ENCODE assay signal across 8 cellular contexts in the genomic region with DNA sequence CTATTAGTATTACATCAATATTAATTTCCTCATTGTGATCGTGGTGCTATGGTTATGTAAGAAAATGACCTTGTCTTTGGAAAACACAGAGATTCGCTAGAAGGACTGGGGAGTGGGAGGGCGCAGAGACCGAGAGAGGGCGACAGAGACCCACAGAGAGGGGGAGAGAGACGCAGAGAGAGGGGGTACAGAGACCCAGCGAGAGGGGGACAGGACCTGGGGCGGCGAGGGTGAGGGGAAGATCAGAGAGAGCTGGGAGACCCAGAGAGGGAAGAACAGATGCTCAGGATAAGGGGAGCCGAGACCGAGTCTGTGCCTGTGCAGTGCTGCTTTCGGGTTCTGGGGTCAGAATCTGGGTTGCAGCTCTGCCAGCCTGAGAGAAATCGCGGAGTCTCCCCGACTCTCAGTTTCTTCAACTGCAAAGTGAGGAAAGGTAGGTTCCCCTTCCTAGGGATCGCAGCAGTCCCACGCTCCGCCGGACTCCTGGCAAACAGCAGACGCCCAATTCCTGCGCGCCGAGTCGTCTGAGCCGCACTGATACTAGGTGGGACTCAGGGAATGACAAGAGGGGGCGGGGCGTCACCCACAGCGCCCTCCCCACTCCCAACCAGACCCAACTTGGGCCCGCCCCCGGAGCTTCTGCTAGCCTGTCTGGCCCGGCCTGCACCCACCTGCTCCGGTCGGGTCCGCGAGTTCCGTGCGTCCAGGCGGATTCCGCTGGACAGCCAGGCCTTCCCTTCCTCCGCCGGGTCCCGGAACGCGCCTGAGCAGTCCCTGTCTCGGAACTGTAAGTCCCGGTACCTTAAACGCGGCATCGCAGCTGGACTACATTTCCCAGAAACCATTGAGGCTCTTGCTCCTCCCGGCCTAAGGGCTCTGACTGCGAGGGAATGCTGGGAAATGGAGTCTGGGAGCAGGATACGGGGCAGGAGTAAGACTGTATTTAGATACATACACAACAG. TPM values are rescaled to one million over a fixed set of nuclear protein-coding genes. Genes with fewer than 3 reads are reported as not detected.
DNase-seq lines count a peak whose midpoint lies in the region; ATAC-seq and TF ChIP-seq lines count a peak whose summit lies in the region.

No MANE protein-coding gene starts in this region.

- H3K4me3 Mint-ChIP-seq in CD8-positive, alpha-beta memory T cell = peak overlapping the region; percentile 60 to 91 (median 77)

- no peak for ATAC-seq in GM21381 (IDR thresholded peaks at IDR 0.05; ENCODE audit: unreplicated experiment)

- peak overlapping the region; percentile 74 for H3K4me3 ChIP-seq in CD8-positive, alpha-beta memory T cell (ENCODE audit: low read length)
- H3K4me3 ChIP-seq in HL-60 (replicated peaks; ENCODE audit: insufficient read depth, low read length) (peak overlapping the region; percentile 48), NT2/D1 (ENCODE audit: insufficient read length, low read depth) (peak overlapping the region; percentile 72)

- H3K9me3 Mint-ChIP-seq in CD8-positive, alpha-beta memory T cell = peaks cover 0 to 13% (median 8%) of the 10 kb centered on the region in 5 donors

- H3K27ac ChIP-seq in CD8-positive, alpha-beta memory T cell (ENCODE audit: low read depth, low read length) = no peak overlapping the region
- H3K27ac ChIP-seq in HL-60 (replicated peaks) = no peak overlapping the region

- CTCF ChIA-PET in CD8-positive, alpha-beta memory T cell (lab: Charles Lee) = no interaction called here

- peak overlapping the region; percentile 80 for H3K9ac ChIP-seq in NT2/D1 (ENCODE audit: insufficient read length, low read depth)

- no peaks in the 10 kb centered on the region for H3K36me3 Mint-ChIP-seq in CD8-positive, alpha-beta memory T cell

- H3K4me1 Mint-ChIP-seq in CD8-positive, alpha-beta memory T cell = peaks cover 9 to 14% (median 10%) of the 10 kb centered on the region in 3 donors

- POLR2A ChIA-PET in CD8-positive, alpha-beta memory T cell (lab: Charles Lee) = no interaction called here

- H3K27ac Mint-ChIP-seq in CD8-positive, alpha-beta memory T cell = peak overlapping the region in 6 of 8 donors; percentile 7 to 47 (median 36)

- H3K36me3 ChIP-seq in CD8-positive, alpha-beta memory T cell (ENCODE audit: insufficient read depth, low read length) = no peaks in the 10 kb centered on the region
- no peaks in the 10 kb centered on the region for H3K36me3 ChIP-seq in NT2/D1 (ENCODE audit: insufficient read depth, insufficient read length, low read length)

- no peaks in the 10 kb centered on the region for H3K9me3 ChIP-seq in CD8-positive, alpha-beta memory T cell (ENCODE audit: low read length)
- H3K9me3 ChIP-seq in NT2/D1 (ENCODE audit: insufficient read depth, low read length) = peaks cover 8% of the 10 kb centered on the region; the same call in 1 of the 2 replicates

- no peak for TF ChIP-seq CTCF in HL-60 (IDR thresholded peaks at IDR 0.05; ENCODE audit: insufficient read depth, low read length)

- peaks cover 5% of the 10 kb centered on the region for H3K4me1 ChIP-seq in CD8-positive, alpha-beta memory T cell (ENCODE audit: insufficient read depth, low read length)
- no peaks in the 10 kb centered on the region for H3K4me1 ChIP-seq in NT2/D1 (ENCODE audit: insufficient read depth, insufficient read length)

- peak; percentile 38 to 76 (median 53) for DNase-seq in CD8-positive, alpha-beta memory T cell
- DNase-seq in HL-60 (ENCODE audit: low read depth in 1 of 2, low spot score in 1 of 2) (peak; percentile 51 to 66), NT2/D1 (ENCODE audit: low read depth, low spot score) (peak; percentile 70), activated T-cell treated with anti-CD3 and anti-CD28 coated beads for 24 hours (ENCODE audit: low read depth) (peak; percentile 60), epidermal melanocyte (ENCODE audit: insufficient read length, low spot score) (peak; percentile 69), midbrain (lab: John Stamatoyannopoulos, UW) (peak; percentile 93)
- peak; percentile 34 for DNase-seq in stimulated activated CD8-positive, alpha-beta memory T cell treated with anti-CD3 and anti-CD28 coated beads, Interleukin-15, amount 100 ng/mL, for 24 hours (ENCODE audit: low read depth)

- peaks cover 31 to 54% of the 10 kb centered on the region in 2 donors for H3K27me3 Mint-ChIP-seq in CD8-positive, alpha-beta memory T cell

- H3K27me3 ChIP-seq in CD8-positive, alpha-beta memory T cell (ENCODE audit: insufficient read depth, low read length, poor library complexity, severe bottlenecking) = no peaks in the 10 kb centered on the region
- H3K27me3 ChIP-seq in HL-60 (ENCODE audit: insufficient read depth, poor library complexity, severe bottlenecking) (peaks cover 5% of the 10 kb centered on the region), NT2/D1 (ENCODE audit: insufficient read depth, insufficient read length) (peaks cover 16% of the 10 kb centered on the region)

RNA-seq across cellular contexts. Expression of gene IZUMO2, which starts 15.3 kb away (rescaled TPM):
- not detected for total RNA-seq in CD8-positive, alpha-beta memory T cell
- polyA plus RNA-seq in CD8-positive, alpha-beta memory T cell = not detected

RNA-seq across cellular contexts. Expression of gene MYH14, which starts 55.7 kb away (rescaled TPM):
- total RNA-seq in CD8-positive, alpha-beta memory T cell = not detected
- polyA plus RNA-seq in CD8-positive, alpha-beta memory T cell = not detected

Comparison
In these comparisons a context has a peak if more than half of its experiments do, and no peak if none do; other contexts are left out.
1. DNase-seq: peak in every context shown above with its lines; median percentile 93 in midbrain; 70 in NT2/D1; 69 in epidermal melanocyte; 60 in activated T-cell treated with anti-CD3 and anti-CD28 coated beads for 24 hours; 58 in HL-60; 53 in CD8-positive, alpha-beta memory T cell; 34 in stimulated activated CD8-positive, alpha-beta memory T cell treated with anti-CD3 and anti-CD28 coated beads, Interleukin-15, amount 100 ng/mL, for 24 hours.